ENCODE assay signal across 2 cellular contexts in genomic region chr18:79797518-79798345, GRCh38.
A peak's percentile ranks its signal among the peaks of the same experiment; 100 is the strongest.
TF ChIP-seq lines count a peak whose summit lies in the region.

TSS of gene KCNG2 (plus strand) at chr18:79797938. CDS start at chr18:79863668, 65,730 bp downstream.

TF ChIP-seq in GM12878, 131 proteins besides CTCF, POLR2A, EP300 and RAD21 (continues in another document):
- no peak for TF ChIP-seq KDM1A (IDR thresholded peaks at IDR 0.05; ENCODE audit: borderline replicate concordance)
- TF ChIP-seq SMAD1 (IDR thresholded peaks at IDR 0.05; ENCODE audit: low read depth, partially characterized antibody) = no peak
- no peak for TF ChIP-seq MYB (IDR thresholded peaks at IDR 0.05; ENCODE audit: borderline replicate concordance, low read depth, low read length)
- TF ChIP-seq DPF2 (IDR thresholded peaks at IDR 0.05) = no peak
- TF ChIP-seq BHLHE40 (IDR thresholded peaks at IDR 0.05; ENCODE audit: borderline replicate concordance in 1 of 2, low read depth in 2 of 2, low read length in 1 of 2) = no peak
- TF ChIP-seq MEF2B (IDR thresholded peaks at IDR 0.05; ENCODE audit: partially characterized antibody, poor library complexity, severe bottlenecking) = no peak
- TF ChIP-seq RCOR1 (conservative IDR thresholded peaks at IDR 0.05; ENCODE audit: low read depth, low read length) = no peak
- no peak for TF ChIP-seq SIX5 (IDR thresholded peaks at IDR 0.05; ENCODE audit: low read depth, low read length, severe bottlenecking)
- no peak for TF ChIP-seq E2F8 (IDR thresholded peaks at IDR 0.05; ENCODE audit: low read depth, partially characterized antibody)
- no peak for TF ChIP-seq POLR2AphosphoS2 (IDR thresholded peaks at IDR 0.05; ENCODE audit: low read depth, low read length)
- no peak for TF ChIP-seq IRF4 (IDR thresholded peaks at IDR 0.05; ENCODE audit: low read depth, low read length)
- TF ChIP-seq, protein P1, sequence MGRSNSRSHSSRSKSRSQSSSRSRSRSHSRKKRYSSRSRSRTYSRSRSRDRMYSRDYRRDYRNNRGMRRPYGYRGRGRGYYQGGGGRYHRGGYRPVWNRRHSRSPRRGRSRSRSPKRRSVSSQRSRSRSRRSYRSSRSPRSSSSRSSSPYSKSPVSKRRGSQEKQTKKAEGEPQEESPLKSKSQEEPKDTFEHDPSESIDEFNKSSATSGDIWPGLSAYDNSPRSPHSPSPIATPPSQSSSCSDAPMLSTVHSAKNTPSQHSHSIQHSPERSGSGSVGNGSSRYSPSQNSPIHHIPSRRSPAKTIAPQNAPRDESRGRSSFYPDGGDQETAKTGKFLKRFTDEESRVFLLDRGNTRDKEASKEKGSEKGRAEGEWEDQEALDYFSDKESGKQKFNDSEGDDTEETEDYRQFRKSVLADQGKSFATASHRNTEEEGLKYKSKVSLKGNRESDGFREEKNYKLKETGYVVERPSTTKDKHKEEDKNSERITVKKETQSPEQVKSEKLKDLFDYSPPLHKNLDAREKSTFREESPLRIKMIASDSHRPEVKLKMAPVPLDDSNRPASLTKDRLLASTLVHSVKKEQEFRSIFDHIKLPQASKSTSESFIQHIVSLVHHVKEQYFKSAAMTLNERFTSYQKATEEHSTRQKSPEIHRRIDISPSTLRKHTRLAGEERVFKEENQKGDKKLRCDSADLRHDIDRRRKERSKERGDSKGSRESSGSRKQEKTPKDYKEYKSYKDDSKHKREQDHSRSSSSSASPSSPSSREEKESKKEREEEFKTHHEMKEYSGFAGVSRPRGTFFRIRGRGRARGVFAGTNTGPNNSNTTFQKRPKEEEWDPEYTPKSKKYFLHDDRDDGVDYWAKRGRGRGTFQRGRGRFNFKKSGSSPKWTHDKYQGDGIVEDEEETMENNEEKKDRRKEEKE (IDR thresholded peaks at IDR 0.05) = no peak
- TF ChIP-seq YBX1 (IDR thresholded peaks at IDR 0.05) = no peak
- TF ChIP-seq FOXM1 (IDR thresholded peaks at IDR 0.05; ENCODE audit: low read depth, low read length) = no peak
- peak; percentile 98 for TF ChIP-seq BCL3 (IDR thresholded peaks at IDR 0.05; ENCODE audit: borderline replicate concordance, insufficient read depth, low read depth, low read length, poor library complexity, severe bottlenecking)
- 0 out of 2 replicates have a peak, but pooled peaks have one; percentile 41 for TF ChIP-seq TCF3 (IDR thresholded peaks at IDR 0.05; ENCODE audit: borderline replicate concordance, insufficient read depth, low read depth, low read length)
- TF ChIP-seq, protein P2, sequence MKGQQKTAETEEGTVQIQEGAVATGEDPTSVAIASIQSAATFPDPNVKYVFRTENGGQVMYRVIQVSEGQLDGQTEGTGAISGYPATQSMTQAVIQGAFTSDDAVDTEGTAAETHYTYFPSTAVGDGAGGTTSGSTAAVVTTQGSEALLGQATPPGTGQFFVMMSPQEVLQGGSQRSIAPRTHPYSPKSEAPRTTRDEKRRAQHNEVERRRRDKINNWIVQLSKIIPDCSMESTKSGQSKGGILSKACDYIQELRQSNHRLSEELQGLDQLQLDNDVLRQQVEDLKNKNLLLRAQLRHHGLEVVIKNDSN (IDR thresholded peaks at IDR 0.05; ENCODE audit: borderline replicate concordance, extremely low read length, insufficient read depth, low read depth, low read length) = no peak
- peak; percentile 30; the same call in 1 of the 2 replicates for TF ChIP-seq NFIC (IDR thresholded peaks at IDR 0.05; ENCODE audit: low read depth, low read length)
- no peak for TF ChIP-seq TCF12 (IDR thresholded peaks at IDR 0.05; ENCODE audit: low read depth, low read length)
- TF ChIP-seq CEBPB (IDR thresholded peaks at IDR 0.05; ENCODE audit: borderline replicate concordance in 1 of 2, low read depth in 2 of 2, low read length in 2 of 2) = no peak
- TF ChIP-seq, protein P3, sequence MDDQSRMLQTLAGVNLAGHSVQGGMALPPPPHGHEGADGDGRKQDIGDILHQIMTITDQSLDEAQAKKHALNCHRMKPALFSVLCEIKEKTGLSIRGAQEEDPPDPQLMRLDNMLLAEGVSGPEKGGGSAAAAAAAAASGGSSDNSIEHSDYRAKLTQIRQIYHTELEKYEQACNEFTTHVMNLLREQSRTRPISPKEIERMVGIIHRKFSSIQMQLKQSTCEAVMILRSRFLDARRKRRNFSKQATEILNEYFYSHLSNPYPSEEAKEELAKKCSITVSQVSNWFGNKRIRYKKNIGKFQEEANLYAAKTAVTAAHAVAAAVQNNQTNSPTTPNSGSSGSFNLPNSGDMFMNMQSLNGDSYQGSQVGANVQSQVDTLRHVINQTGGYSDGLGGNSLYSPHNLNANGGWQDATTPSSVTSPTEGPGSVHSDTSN (IDR thresholded peaks at IDR 0.05; ENCODE audit: insufficient replicate concordance, low read depth, low read length) = peak; percentile 14
- TF ChIP-seq HDAC2 (IDR thresholded peaks at IDR 0.05) = no peak
- no peak for TF ChIP-seq YY1 (IDR thresholded peaks at IDR 0.05; ENCODE audit: low read depth, low read length)

TF ChIP-seq in HepG2, 621 proteins besides CTCF, POLR2A, EP300 and RAD21 (continues in another document):
- no peak for TF ChIP-seq SMYD3 (CRISPR knock-in tag; IDR thresholded peaks at IDR 0.05)
- TF ChIP-seq STAG1 (CRISPR knock-in tag; IDR thresholded peaks at IDR 0.05) = peak; percentile 39
- TF ChIP-seq KDM5B (CRISPR knock-in tag; IDR thresholded peaks at IDR 0.05; ENCODE audit: borderline replicate concordance) = peak; percentile 47; the same call in 1 of the 2 replicates
- TF ChIP-seq, protein P4, sequence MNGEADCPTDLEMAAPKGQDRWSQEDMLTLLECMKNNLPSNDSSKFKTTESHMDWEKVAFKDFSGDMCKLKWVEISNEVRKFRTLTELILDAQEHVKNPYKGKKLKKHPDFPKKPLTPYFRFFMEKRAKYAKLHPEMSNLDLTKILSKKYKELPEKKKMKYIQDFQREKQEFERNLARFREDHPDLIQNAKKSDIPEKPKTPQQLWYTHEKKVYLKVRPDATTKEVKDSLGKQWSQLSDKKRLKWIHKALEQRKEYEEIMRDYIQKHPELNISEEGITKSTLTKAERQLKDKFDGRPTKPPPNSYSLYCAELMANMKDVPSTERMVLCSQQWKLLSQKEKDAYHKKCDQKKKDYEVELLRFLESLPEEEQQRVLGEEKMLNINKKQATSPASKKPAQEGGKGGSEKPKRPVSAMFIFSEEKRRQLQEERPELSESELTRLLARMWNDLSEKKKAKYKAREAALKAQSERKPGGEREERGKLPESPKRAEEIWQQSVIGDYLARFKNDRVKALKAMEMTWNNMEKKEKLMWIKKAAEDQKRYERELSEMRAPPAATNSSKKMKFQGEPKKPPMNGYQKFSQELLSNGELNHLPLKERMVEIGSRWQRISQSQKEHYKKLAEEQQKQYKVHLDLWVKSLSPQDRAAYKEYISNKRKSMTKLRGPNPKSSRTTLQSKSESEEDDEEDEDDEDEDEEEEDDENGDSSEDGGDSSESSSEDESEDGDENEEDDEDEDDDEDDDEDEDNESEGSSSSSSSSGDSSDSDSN (CRISPR knock-in tag; IDR thresholded peaks at IDR 0.05) = 0 out of 2 replicates have a peak, but pooled peaks have one; percentile 35
- no peak for TF ChIP-seq ZNF792 (CRISPR knock-in tag; IDR thresholded peaks at IDR 0.05)
- TF ChIP-seq SMAD1 (CRISPR knock-in tag; IDR thresholded peaks at IDR 0.05; ENCODE audit: borderline replicate concordance, low read depth) = no peak
- peak; percentile 48; the same call in 1 of the 2 replicates for TF ChIP-seq ZNF800 (CRISPR knock-in tag; IDR thresholded peaks at IDR 0.05)
- no peak for TF ChIP-seq ZNF75D (CRISPR knock-in tag; IDR thresholded peaks at IDR 0.05; ENCODE audit: borderline replicate concordance)
- 0 out of 2 replicates have a peak, but pooled peaks have one; percentile 17 for TF ChIP-seq SP4 (CRISPR knock-in tag; IDR thresholded peaks at IDR 0.05)
- no peak for TF ChIP-seq ZNF20 (CRISPR knock-in tag; IDR thresholded peaks at IDR 0.05)
- TF ChIP-seq ZBTB43 (CRISPR knock-in tag; conservative IDR thresholded peaks at IDR 0.05) = 0 out of 2 replicates have a peak, but pooled peaks have one; percentile 48
- no peak for TF ChIP-seq ERF (CRISPR knock-in tag; IDR thresholded peaks at IDR 0.05)
- TF ChIP-seq PITX1 (CRISPR knock-in tag; IDR thresholded peaks at IDR 0.05) = no peak
- TF ChIP-seq, protein P5, sequence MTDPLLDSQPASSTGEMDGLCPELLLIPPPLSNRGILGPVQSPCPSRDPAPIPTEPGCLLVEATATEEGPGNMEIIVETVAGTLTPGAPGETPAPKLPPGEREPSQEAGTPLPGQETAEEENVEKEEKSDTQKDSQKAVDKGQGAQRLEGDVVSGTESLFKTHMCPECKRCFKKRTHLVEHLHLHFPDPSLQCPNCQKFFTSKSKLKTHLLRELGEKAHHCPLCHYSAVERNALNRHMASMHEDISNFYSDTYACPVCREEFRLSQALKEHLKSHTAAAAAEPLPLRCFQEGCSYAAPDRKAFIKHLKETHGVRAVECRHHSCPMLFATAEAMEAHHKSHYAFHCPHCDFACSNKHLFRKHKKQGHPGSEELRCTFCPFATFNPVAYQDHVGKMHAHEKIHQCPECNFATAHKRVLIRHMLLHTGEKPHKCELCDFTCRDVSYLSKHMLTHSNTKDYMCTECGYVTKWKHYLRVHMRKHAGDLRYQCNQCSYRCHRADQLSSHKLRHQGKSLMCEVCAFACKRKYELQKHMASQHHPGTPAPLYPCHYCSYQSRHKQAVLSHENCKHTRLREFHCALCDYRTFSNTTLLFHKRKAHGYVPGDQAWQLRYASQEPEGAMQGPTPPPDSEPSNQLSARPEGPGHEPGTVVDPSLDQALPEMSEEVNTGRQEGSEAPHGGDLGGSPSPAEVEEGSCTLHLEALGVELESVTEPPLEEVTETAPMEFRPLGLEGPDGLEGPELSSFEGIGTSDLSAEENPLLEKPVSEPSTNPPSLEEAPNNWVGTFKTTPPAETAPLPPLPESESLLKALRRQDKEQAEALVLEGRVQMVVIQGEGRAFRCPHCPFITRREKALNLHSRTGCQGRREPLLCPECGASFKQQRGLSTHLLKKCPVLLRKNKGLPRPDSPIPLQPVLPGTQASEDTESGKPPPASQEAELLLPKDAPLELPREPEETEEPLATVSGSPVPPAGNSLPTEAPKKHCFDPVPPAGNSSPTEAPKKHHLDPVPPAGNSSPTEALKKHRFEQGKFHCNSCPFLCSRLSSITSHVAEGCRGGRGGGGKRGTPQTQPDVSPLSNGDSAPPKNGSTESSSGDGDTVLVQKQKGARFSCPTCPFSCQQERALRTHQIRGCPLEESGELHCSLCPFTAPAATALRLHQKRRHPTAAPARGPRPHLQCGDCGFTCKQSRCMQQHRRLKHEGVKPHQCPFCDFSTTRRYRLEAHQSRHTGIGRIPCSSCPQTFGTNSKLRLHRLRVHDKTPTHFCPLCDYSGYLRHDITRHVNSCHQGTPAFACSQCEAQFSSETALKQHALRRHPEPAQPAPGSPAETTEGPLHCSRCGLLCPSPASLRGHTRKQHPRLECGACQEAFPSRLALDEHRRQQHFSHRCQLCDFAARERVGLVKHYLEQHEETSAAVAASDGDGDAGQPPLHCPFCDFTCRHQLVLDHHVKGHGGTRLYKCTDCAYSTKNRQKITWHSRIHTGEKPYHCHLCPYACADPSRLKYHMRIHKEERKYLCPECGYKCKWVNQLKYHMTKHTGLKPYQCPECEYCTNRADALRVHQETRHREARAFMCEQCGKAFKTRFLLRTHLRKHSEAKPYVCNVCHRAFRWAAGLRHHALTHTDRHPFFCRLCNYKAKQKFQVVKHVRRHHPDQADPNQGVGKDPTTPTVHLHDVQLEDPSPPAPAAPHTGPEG (CRISPR knock-in tag; IDR thresholded peaks at IDR 0.05) = no peak
